ENCODE assay signal across 2 cellular contexts in genomic region chr5:53479656-53480473, GRCh38.
A peak's percentile ranks its signal among the peaks of the same experiment; 100 is the strongest.
TF ChIP-seq lines count a peak whose summit lies in the region.

No MANE protein-coding gene starts in this region.

TF ChIP-seq in IMR-90, 13 proteins besides CTCF, POLR2A, EP300 and RAD21:
- no peak for TF ChIP-seq MXI1 (IDR thresholded peaks at IDR 0.05; ENCODE audit: borderline replicate concordance, low read depth, low read length)
- no peak; the same call in 1 of the 2 replicates for TF ChIP-seq BHLHE40 (IDR thresholded peaks at IDR 0.05; ENCODE audit: low read depth, low read length)
- TF ChIP-seq MAZ (IDR thresholded peaks at IDR 0.05; ENCODE audit: borderline replicate concordance, low read depth, low read length): peak; percentile 49; the same call in 1 of the 2 replicates
- no peak for TF ChIP-seq CEBPB (IDR thresholded peaks at IDR 0.05; ENCODE audit: low read depth, low read length)

TF ChIP-seq in endothelial cell of umbilical vein, 7 proteins besides CTCF, POLR2A, EP300 and RAD21:
- TF ChIP-seq, protein P1, sequence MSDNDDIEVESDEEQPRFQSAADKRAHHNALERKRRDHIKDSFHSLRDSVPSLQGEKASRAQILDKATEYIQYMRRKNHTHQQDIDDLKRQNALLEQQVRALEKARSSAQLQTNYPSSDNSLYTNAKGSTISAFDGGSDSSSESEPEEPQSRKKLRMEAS (IDR thresholded peaks at IDR 0.05; ENCODE audit: insufficient read depth, insufficient read length): no peak
- peak; percentile 19 for TF ChIP-seq EZH2 (IDR thresholded peaks at IDR 0.05; ENCODE audit: borderline replicate concordance, low read depth, low read length, severe bottlenecking)
